9 cellular contexts compared by ENCODE assay signal in the genomic region with DNA sequence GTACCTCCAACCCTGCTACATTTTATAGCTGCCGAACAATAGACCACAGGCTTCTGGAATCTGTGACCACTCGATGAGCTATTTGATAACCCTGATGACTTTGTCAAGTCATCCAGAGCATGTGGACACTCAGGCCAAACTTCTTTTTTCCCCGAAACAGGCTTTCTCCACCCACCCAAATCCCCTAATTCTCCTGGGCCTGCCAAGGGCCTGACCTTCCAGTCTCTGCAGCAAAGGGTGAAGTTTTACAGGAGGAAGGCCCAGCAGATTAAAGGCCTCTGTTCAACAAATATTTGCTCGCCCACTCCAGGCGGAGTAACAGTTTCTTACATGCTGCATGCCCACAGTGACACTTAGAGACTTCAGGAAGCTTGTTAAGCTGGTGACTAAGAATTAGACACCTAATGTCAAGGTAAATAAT. TPM values are rescaled to one million over a fixed set of nuclear protein-coding genes. Genes with fewer than 3 reads are reported as not detected.
A peak's percentile ranks its signal among the peaks of the same experiment; 100 is the strongest.
DNase-seq lines count a peak whose midpoint lies in the region; ATAC-seq and TF ChIP-seq lines count a peak whose summit lies in the region.
"Had no signal": no experiment of that assay in that cellular context is flagged by ENCODE, and none has a peak within 500 bp of the region (broad histone marks: within the 10 kb centered on the region; RNA-seq: fewer than 3 reads in every experiment).

No MANE protein-coding gene starts in this region.

- H3K4me1 Mint-ChIP-seq in WTC11 (peaks cover 39% of the 10 kb centered on the region), immature natural killer cell (peaks cover 7% of the 10 kb centered on the region in 2 donors)

- POLR2A ChIA-PET in WTC11 (lab: Charles Lee): no interaction called here

- H3K36me3 ChIP-seq in skeletal muscle tissue (ENCODE audit: control insufficient read depth in 3 of 3, insufficient read depth in 3 of 3, low read length in 3 of 3): no peaks in the 10 kb centered on the region

- H3K4me3 Mint-ChIP-seq in WTC11 (peak overlapping the region; percentile 73), immature natural killer cell (peak overlapping the region in 4 of 5 donors; percentile 34 to 57 (median 50))

- H3K4me1 ChIP-seq in skeletal muscle tissue (ENCODE audit: control insufficient read depth in 3 of 3, insufficient read depth in 3 of 3, low read length in 3 of 3): peaks cover 6 to 7% (median 7%) of the 10 kb centered on the region in 3 donors

- CTCF ChIA-PET in WTC11 (lab: Charles Lee): interaction anchor here (0.9 kb wide), 1 partner anchor 327 kb away, joined by 3 read pairs; no protein-coding TSS in a partner anchor

- ATAC-seq in WTC11: no peak
- no peak for ATAC-seq in HG02981 (IDR thresholded peaks at IDR 0.05; ENCODE audit: unreplicated experiment)

- H3K36me3 Mint-ChIP-seq in WTC11 (no peaks in the 10 kb centered on the region), immature natural killer cell (no peaks in the 10 kb centered on the region)

- no peaks in the 10 kb centered on the region for H3K9me3 ChIP-seq in skeletal muscle tissue (ENCODE audit: control insufficient read depth in 3 of 3, low read length in 3 of 3)

- DNase-seq in ELF-1 (ENCODE audit: low read depth, low spot score): peak; percentile 83
- DNase-seq in WTC11 (ENCODE audit: low spot score): no peak
- DNase-seq in immature natural killer cell: no peak
- DNase-seq in amniotic stem cell (lab: John Stamatoyannopoulos, UW): no peak
- no peak for DNase-seq in activated CD4-positive, CD25-positive, alpha-beta regulatory T cell treated with anti-CD3 and anti-CD28 coated beads, Interleukin-2, amount 50 U/mL, for 72 hours
- no peak for DNase-seq in DMS 273 treated with DMSO at 0.1 percent for 48 hours (lab: John Stamatoyannopoulos, UW)
- DNase-seq: GF-D8 had no signal

- H3K9ac ChIP-seq in skeletal muscle tissue (ENCODE audit: low read depth in 1 of 3, low read length in 3 of 3): peak overlapping the region in 1 of 3 donors; percentile 82

- no peaks in the 10 kb centered on the region for H3K9me3 Mint-ChIP-seq in WTC11
- H3K9me3 Mint-ChIP-seq in immature natural killer cell: no peaks in the 10 kb centered on the region

- H3K4me3 ChIP-seq in skeletal muscle tissue (ENCODE audit: low read length in 3 of 3): peak overlapping the region in 1 of 3 donors; percentile 27

- TF ChIP-seq CTCF in WTC11 (IDR thresholded peaks at IDR 0.05): no peak

- peak overlapping the region; percentile 25 for H3K27ac ChIP-seq in skeletal muscle tissue (ENCODE audit: low read depth, low read length)

- peaks cover 41% of the 10 kb centered on the region for H3K27me3 Mint-ChIP-seq in WTC11 (ENCODE audit: low read depth)
- H3K27me3 Mint-ChIP-seq in immature natural killer cell (ENCODE audit: low read depth in 3 of 3): peaks cover 19 to 25% (median 20%) of the 10 kb centered on the region in 3 donors

- no peak overlapping the region for H3K27ac Mint-ChIP-seq in WTC11
- no peak overlapping the region for H3K27ac Mint-ChIP-seq in immature natural killer cell

- no peaks in the 10 kb centered on the region for H3K27me3 ChIP-seq in skeletal muscle tissue (ENCODE audit: control insufficient read depth in 3 of 3, insufficient read depth in 3 of 3, low read length in 3 of 3)

TF ChIP-seq in WTC11, 78 proteins besides CTCF, POLR2A, EP300 and RAD21 (continues in another document):
- TF ChIP-seq GABPB1 (CRISPR knock-in tag; IDR thresholded peaks at IDR 0.05) (no peak), CBFB (CRISPR knock-in tag; IDR thresholded peaks at IDR 0.05; ENCODE audit: low read depth) (no peak), ATF6 (CRISPR knock-in tag; IDR thresholded peaks at IDR 0.05) (no peak), NR1H2 (CRISPR knock-in tag; IDR thresholded peaks at IDR 0.05) (no peak), MYBL2 (CRISPR knock-in tag; IDR thresholded peaks at IDR 0.05) (no peak), NR3C1 (CRISPR knock-in tag; conservative IDR thresholded peaks at IDR 0.05; ENCODE audit: low read depth) (no peak), HMGXB4 (CRISPR knock-in tag; IDR thresholded peaks at IDR 0.05) (no peak), IRF2 (CRISPR knock-in tag; IDR thresholded peaks at IDR 0.05; ENCODE audit: borderline replicate concordance, low read depth) (no peak), ATF1 (CRISPR knock-in tag; IDR thresholded peaks at IDR 0.05) (no peak), ZNF671 (CRISPR knock-in tag; IDR thresholded peaks at IDR 0.05) (no peak)
- TF ChIP-seq, protein P1, sequence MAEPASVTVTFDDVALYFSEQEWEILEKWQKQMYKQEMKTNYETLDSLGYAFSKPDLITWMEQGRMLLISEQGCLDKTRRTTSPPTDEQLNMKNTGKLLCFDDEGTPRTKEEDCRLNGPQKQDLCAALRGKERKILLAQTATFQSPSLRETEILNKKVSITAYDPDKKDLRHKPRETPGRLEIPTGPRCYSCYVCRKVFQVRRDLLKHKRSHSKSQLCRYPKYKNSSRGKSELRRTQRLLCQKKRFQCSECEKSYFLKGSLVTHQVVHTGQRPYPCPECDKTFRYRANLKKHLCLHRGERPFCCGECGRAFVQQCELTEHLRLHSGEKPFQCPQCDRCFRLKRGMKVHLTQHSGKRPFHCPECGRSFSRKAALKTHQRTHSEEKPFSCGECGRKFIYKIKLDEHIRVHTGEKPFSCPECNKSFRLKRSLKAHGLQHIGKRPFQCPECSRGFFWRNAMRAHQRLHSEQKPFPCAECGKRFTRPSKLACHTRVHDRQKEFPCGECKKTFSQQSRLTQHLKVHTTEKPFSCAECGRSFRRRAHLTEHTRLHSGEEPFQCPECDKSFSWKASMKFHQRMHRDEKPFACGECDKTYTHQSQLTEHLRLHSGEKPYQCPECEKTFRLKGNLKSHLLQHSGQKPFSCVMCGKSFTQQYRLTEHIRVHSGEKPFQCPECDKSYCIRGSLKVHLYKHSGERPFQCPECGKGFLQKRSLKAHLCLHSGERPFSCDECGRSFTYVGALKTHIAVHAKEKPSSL (CRISPR knock-in tag; conservative IDR thresholded peaks at IDR 0.05): no peak
- TF ChIP-seq, protein P2, sequence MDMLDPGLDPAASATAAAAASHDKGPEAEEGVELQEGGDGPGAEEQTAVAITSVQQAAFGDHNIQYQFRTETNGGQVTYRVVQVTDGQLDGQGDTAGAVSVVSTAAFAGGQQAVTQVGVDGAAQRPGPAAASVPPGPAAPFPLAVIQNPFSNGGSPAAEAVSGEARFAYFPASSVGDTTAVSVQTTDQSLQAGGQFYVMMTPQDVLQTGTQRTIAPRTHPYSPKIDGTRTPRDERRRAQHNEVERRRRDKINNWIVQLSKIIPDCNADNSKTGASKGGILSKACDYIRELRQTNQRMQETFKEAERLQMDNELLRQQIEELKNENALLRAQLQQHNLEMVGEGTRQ (CRISPR knock-in tag; IDR thresholded peaks at IDR 0.05): no peak
- TF ChIP-seq, protein P3, sequence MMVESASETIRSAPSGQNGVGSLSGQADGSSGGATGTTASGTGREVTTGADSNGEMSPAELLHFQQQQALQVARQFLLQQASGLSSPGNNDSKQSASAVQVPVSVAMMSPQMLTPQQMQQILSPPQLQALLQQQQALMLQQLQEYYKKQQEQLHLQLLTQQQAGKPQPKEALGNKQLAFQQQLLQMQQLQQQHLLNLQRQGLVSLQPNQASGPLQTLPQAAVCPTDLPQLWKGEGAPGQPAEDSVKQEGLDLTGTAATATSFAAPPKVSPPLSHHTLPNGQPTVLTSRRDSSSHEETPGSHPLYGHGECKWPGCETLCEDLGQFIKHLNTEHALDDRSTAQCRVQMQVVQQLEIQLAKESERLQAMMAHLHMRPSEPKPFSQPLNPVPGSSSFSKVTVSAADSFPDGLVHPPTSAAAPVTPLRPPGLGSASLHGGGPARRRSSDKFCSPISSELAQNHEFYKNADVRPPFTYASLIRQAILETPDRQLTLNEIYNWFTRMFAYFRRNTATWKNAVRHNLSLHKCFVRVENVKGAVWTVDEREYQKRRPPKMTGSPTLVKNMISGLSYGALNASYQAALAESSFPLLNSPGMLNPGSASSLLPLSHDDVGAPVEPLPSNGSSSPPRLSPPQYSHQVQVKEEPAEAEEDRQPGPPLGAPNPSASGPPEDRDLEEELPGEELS (CRISPR knock-in tag; IDR thresholded peaks at IDR 0.05): no peak

RNA-seq across cellular contexts. Expression of gene JCAD, which starts 2.0 kb away (rescaled TPM):
- total RNA-seq in WTC11 (2021) (1.7 to 2.2 TPM (median 1.8 TPM) in 3 replicates), skeletal muscle tissue (19.8 TPM)
- polyA plus RNA-seq in immature natural killer cell: under 1 TPM in 1 of 3 donors, not detected in 2; 0.03 TPM
